In genomic region chr2:66574701-66575624, GRCh38 we compare ENCODE assay signal across 8 cellular contexts.
A peak's percentile ranks its signal among the peaks of the same experiment; 100 is the strongest.
DNase-seq lines count a peak whose midpoint lies in the region; ATAC-seq and TF ChIP-seq lines count a peak whose summit lies in the region.

No MANE protein-coding gene starts in this region.

- WGBS in psoas muscle, 3 donors: 2 to 4% (median 3%) methylated on average over 32 to 35 of the region's 35 CpGs

- H3K4me3 Mint-ChIP-seq in activated naive CD4-positive, alpha-beta T cell treated with anti-CD3 and anti-CD28 coated beads, Interleukin-2, amount 50 U/mL, for 24 hours: peak overlapping the region; percentile 47
- no peak overlapping the region for H3K4me3 Mint-ChIP-seq in activated naive CD4-positive, alpha-beta T cell treated with anti-CD3 and anti-CD28 coated beads, Interleukin-2, amount 10 ng/mL, durations not matched to agents 7 days and 5 days

- no peaks in the 10 kb centered on the region for H3K9me3 Mint-ChIP-seq in activated naive CD4-positive, alpha-beta T cell treated with anti-CD3 and anti-CD28 coated beads, Interleukin-2, amount 50 U/mL, for 24 hours
- H3K9me3 Mint-ChIP-seq in activated naive CD4-positive, alpha-beta T cell treated with anti-CD3 and anti-CD28 coated beads, Interleukin-2, amount 10 ng/mL, durations not matched to agents 7 days and 5 days: no peaks in the 10 kb centered on the region

- H3K4me1 Mint-ChIP-seq in activated naive CD4-positive, alpha-beta T cell treated with anti-CD3 and anti-CD28 coated beads, Interleukin-2, amount 50 U/mL, for 24 hours: peaks cover 11% of the 10 kb centered on the region
- peaks cover 4% of the 10 kb centered on the region for H3K4me1 Mint-ChIP-seq in activated naive CD4-positive, alpha-beta T cell treated with anti-CD3 and anti-CD28 coated beads, Interleukin-2, amount 10 ng/mL, durations not matched to agents 7 days and 5 days

- no peaks in the 10 kb centered on the region for H3K9me3 ChIP-seq in psoas muscle

- peak overlapping the region; percentile 66 for H3K4me3 ChIP-seq in psoas muscle

- H3K27me3 ChIP-seq in psoas muscle (ENCODE audit: insufficient read depth in 3 of 3, low read length in 2 of 3): peaks cover 0 to 61% (median 28%) of the 10 kb centered on the region in 3 donors

- no peak overlapping the region for H3K27ac Mint-ChIP-seq in activated naive CD4-positive, alpha-beta T cell treated with anti-CD3 and anti-CD28 coated beads, Interleukin-2, amount 50 U/mL, for 24 hours
- no peak overlapping the region for H3K27ac Mint-ChIP-seq in activated naive CD4-positive, alpha-beta T cell treated with anti-CD3 and anti-CD28 coated beads, Interleukin-2, amount 10 ng/mL, durations not matched to agents 7 days and 5 days

- DNase-seq in activated naive CD4-positive, alpha-beta T cell treated with anti-CD3 and anti-CD28 coated beads, Interleukin-2, amount 10 ng/mL, durations not matched to agents 7 days and 5 days: no peak
- DNase-seq in NCI-H345 treated with DMSO at 0.1 percent for 48 hours (lab: John Stamatoyannopoulos, UW; ENCODE audit: unreplicated experiment) (peak; percentile 48), astrocyte of the hippocampus (ENCODE audit: low read depth, low spot score) (peak; percentile 91), hypothalamus (lab: John Stamatoyannopoulos, UW) (peak in 39 of 51 donors; percentile 6 to 87 (median 45)), psoas muscle (peak; percentile 56 to 65), SIG-M5 treated with dmso at 0.1 percent for 504 hours (lab: John Stamatoyannopoulos, UW; ENCODE audit: unreplicated experiment) (no peak)

- TF ChIP-seq CTCF in psoas muscle (IDR thresholded peaks at IDR 0.05): peak; percentile 31

- H3K27ac ChIP-seq in psoas muscle: no peak overlapping the region

- intact Hi-C loops in psoas muscle (cut with DNase I): loop anchor here (5.0 to 10.0 kb wide), 5 partner anchors 138 to 1270 kb away; partner anchors contain the start of gene MEIS1 (in 1 of the 2)

- no peaks in the 10 kb centered on the region for H3K36me3 Mint-ChIP-seq in activated naive CD4-positive, alpha-beta T cell treated with anti-CD3 and anti-CD28 coated beads, Interleukin-2, amount 50 U/mL, for 24 hours
- no peaks in the 10 kb centered on the region for H3K36me3 Mint-ChIP-seq in activated naive CD4-positive, alpha-beta T cell treated with anti-CD3 and anti-CD28 coated beads, Interleukin-2, amount 10 ng/mL, durations not matched to agents 7 days and 5 days

- peaks cover 0 to 2% of the 10 kb centered on the region in 2 donors for H3K36me3 ChIP-seq in psoas muscle (ENCODE audit: insufficient read depth in 1 of 2, low read depth in 1 of 2)

- H3K27me3 Mint-ChIP-seq in activated naive CD4-positive, alpha-beta T cell treated with anti-CD3 and anti-CD28 coated beads, Interleukin-2, amount 50 U/mL, for 24 hours: peaks cover 41% of the 10 kb centered on the region
- H3K27me3 Mint-ChIP-seq in activated naive CD4-positive, alpha-beta T cell treated with anti-CD3 and anti-CD28 coated beads, Interleukin-2, amount 10 ng/mL, durations not matched to agents 7 days and 5 days: peaks cover 67% of the 10 kb centered on the region

- peak; percentile 55 to 73 (median 64) for ATAC-seq in psoas muscle
- no peak for ATAC-seq in GM18867 (IDR thresholded peaks at IDR 0.05; ENCODE audit: unreplicated experiment)

- H3K4me1 ChIP-seq in psoas muscle: peaks cover 15% of the 10 kb centered on the region

- CTCF ChIA-PET in activated naive CD4-positive, alpha-beta T cell treated with anti-CD3 and anti-CD28 coated beads, Interleukin-2, amount 10 ng/mL, durations not matched to agents 7 days and 5 days (lab: Charles Lee): no interaction called here

Comparison
In these comparisons a context has a peak if more than half of its experiments do, and no peak if none do; other contexts are left out.
1. DNase-seq: peak in NCI-H345 treated with DMSO at 0.1 percent for 48 hours (single experiment), astrocyte of the hippocampus (single experiment), hypothalamus (39 of 51) and psoas muscle (2 of 2); none in activated naive CD4-positive, alpha-beta T cell treated with anti-CD3 and anti-CD28 coated beads, Interleukin-2, amount 10 ng/mL, durations not matched to agents 7 days and 5 days (single experiment) and SIG-M5 treated with dmso at 0.1 percent for 504 hours (single experiment).